16 cellular contexts compared by ENCODE assay signal in the genomic region with DNA sequence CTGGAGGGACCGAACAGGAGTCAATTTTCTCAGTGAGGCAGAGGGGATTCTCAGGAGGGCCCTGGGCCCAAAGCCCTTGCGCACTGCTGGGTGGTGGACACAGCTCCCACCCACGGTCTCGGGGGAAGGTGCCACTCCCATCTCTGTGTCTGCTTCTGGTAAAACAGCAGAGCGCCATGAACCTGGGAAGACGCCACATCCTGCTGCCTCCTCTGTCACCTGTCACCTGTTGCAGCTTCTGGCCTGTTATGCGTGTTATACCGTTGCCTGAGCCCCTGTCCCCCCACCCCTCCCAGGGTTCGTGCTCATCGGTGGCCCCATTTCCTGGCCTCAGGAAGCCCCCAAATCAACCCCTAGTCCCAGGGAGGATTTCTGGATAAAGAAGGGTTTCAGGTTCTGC.
DNase-seq lines count a peak whose midpoint lies in the region; TF ChIP-seq lines count a peak whose summit lies in the region.
"Had no signal": no experiment of that assay in that cellular context is flagged by ENCODE, and none has a peak within 500 bp of the region (broad histone marks: within the 10 kb centered on the region; RNA-seq: fewer than 3 reads in every experiment).

No MANE protein-coding gene starts in this region.

- H3K27ac Mint-ChIP-seq in progenitor cell of endocrine pancreas = peak overlapping the region; percentile 16
- H3K27ac Mint-ChIP-seq: B cell; CD4-positive, alpha-beta T cell; CD8-positive, alpha-beta T cell had no signal

- H3K27me3 Mint-ChIP-seq in progenitor cell of endocrine pancreas = peaks cover 14% of the 10 kb centered on the region

- TF ChIP-seq CTCF in progenitor cell of endocrine pancreas (IDR thresholded peaks at IDR 0.05; ENCODE audit: unreplicated experiment) = no peak

- no peaks in the 10 kb centered on the region for H3K9me3 Mint-ChIP-seq in progenitor cell of endocrine pancreas (ENCODE audit: low read depth)
- H3K9me3 Mint-ChIP-seq: CD4-positive, alpha-beta T cell; CD8-positive, alpha-beta T cell had no signal

- DNase-seq in NCI-H1436 treated with DMSO at 0.1 percent for 48 hours (lab: John Stamatoyannopoulos, UW) (peak; percentile 10), NCI-H1436 (lab: John Stamatoyannopoulos, UW) (no peak), ecto neural progenitor cell (ENCODE audit: low spot score) (peak; percentile 32), progenitor cell of endocrine pancreas (ENCODE audit: low spot score, unreplicated experiment) (no peak), DMS153 treated with DMSO at 0.1 percent for 48 hours (lab: John Stamatoyannopoulos, UW; ENCODE audit: unreplicated experiment) (no peak), inferior parietal cortex (ENCODE audit: extremely low spot score) (no peak)
- DNase-seq: AML-193; Caco-2; Calu3; CD4-positive, alpha-beta T cell; CD8-positive, alpha-beta T cell; DMS53; DND-41; EL; GDM1 had no signal

- H3K4me3 Mint-ChIP-seq in progenitor cell of endocrine pancreas (ENCODE audit: low read depth) = no peak overlapping the region
- H3K4me3 Mint-ChIP-seq: B cell; CD4-positive, alpha-beta T cell; CD8-positive, alpha-beta T cell had no signal

- H3K4me1 Mint-ChIP-seq in progenitor cell of endocrine pancreas (ENCODE audit: low read depth) = peaks cover 10% of the 10 kb centered on the region
- H3K4me1 Mint-ChIP-seq: B cell had no signal

- H3K36me3 Mint-ChIP-seq in progenitor cell of endocrine pancreas (ENCODE audit: insufficient read depth) = no peaks in the 10 kb centered on the region
- H3K36me3 Mint-ChIP-seq: CD8-positive, alpha-beta T cell had no signal

Comparison
In these comparisons a context has a peak if more than half of its experiments do, and no peak if none do; other contexts are left out.
1. DNase-seq: peak in NCI-H1436 treated with DMSO at 0.1 percent for 48 hours (single experiment) and ecto neural progenitor cell (single experiment); none in NCI-H1436 (single experiment), progenitor cell of endocrine pancreas (single experiment), DMS153 treated with DMSO at 0.1 percent for 48 hours (single experiment) and inferior parietal cortex (single experiment).